ENCODE assay signal across 19 cellular contexts in the genomic region with DNA sequence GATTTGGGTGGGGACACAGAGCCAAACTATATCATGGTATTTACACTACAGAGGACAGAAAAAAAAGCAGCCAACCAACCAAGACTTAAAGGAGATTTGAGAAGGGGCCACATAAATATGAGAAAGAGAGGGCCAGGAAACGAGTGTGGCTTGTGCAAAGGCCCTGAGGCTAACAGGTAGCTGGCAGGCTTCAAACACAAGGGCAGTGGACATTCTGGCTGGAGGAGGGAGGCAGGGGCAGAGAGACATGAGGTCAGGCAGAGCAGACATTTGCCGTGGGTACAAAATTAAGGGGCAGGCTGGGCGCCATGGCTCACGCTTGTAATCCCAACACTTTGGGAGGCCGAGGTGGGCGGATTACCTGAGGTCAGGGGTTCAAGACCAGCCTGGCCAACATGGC.
A peak's percentile ranks its signal among the peaks of the same experiment; 100 is the strongest.
DNase-seq lines count a peak whose midpoint lies in the region; ATAC-seq and TF ChIP-seq lines count a peak whose summit lies in the region.
"Had no signal": no experiment of that assay in that cellular context is flagged by ENCODE, and none has a peak within 500 bp of the region (broad histone marks: within the 10 kb centered on the region; RNA-seq: fewer than 3 reads in every experiment).

No MANE protein-coding gene starts in this region.

- TF ChIP-seq POLR2A in GM18505 (IDR thresholded peaks at IDR 0.05; ENCODE audit: borderline replicate concordance, extremely low read depth, insufficient read depth, insufficient read length): no peak

- no peaks in the 10 kb centered on the region for H3K27me3 Mint-ChIP-seq in T-helper 1 cell treated with Interleukin-12 subunit alpha and Interleukin-12 subunit beta and Interleukin-4 antibody, amounts not matched to agents 30 μg/mL and 1 μg/mL, for 36 hours (ENCODE audit: low read depth)
- no peaks in the 10 kb centered on the region for H3K27me3 Mint-ChIP-seq in CD4-positive, alpha-beta T cell
- no peaks in the 10 kb centered on the region for H3K27me3 Mint-ChIP-seq in activated CD8-positive, alpha-beta T cell treated with anti-CD3 and anti-CD28 coated beads for 36 hours
- H3K27me3 Mint-ChIP-seq in naive B cell: no peaks in the 10 kb centered on the region

- intact Hi-C loops in CD4-positive, alpha-beta T cell (cut with DNase I, micrococcal nuclease): loop anchor here in 1 of 2 experiments (1.0 to 5.0 kb wide), 5 partner anchors 50 to 275 kb away; no protein-coding TSS in a partner anchor
- intact Hi-C loops in activated CD8-positive, alpha-beta T cell treated with anti-CD3 and anti-CD28 coated beads for 36 hours (cut with micrococcal nuclease): loop anchor here (5.0 to 10.0 kb wide), 3 partner anchors 130 to 275 kb away; no protein-coding TSS in a partner anchor

- TF ChIP-seq CTCF in CD4-positive, alpha-beta T cell (IDR thresholded peaks at IDR 0.05): no peak
- TF ChIP-seq CTCF in activated CD8-positive, alpha-beta T cell treated with anti-CD3 and anti-CD28 coated beads for 36 hours (IDR thresholded peaks at IDR 0.05): no peak

- H3K27ac Mint-ChIP-seq in T-helper 1 cell treated with Interleukin-12 subunit alpha and Interleukin-12 subunit beta and Interleukin-4 antibody, amounts not matched to agents 30 μg/mL and 1 μg/mL, for 36 hours: peak overlapping the region; percentile 78
- H3K27ac Mint-ChIP-seq in CD4-positive, alpha-beta T cell: peak overlapping the region; percentile 95
- H3K27ac Mint-ChIP-seq in activated CD8-positive, alpha-beta T cell treated with anti-CD3 and anti-CD28 coated beads for 36 hours: peak overlapping the region; percentile 85
- peak overlapping the region; percentile 41 to 99 (median 83) for H3K27ac Mint-ChIP-seq in naive B cell

- no peak overlapping the region for H3K27ac ChIP-seq in CD4-positive, alpha-beta T cell (ENCODE audit: low read depth, low read length)
- H3K27ac ChIP-seq: 22Rv1, coronary artery, GM23248, right lobe of liver had no signal

- CTCF ChIA-PET in CD4-positive, alpha-beta T cell (lab: Charles Lee): no interaction called here
- CTCF ChIA-PET in activated CD8-positive, alpha-beta T cell treated with anti-CD3 and anti-CD28 coated beads for 36 hours (lab: Charles Lee): interaction anchor here (1.0 kb wide), 1 partner anchor 318 kb away, joined by 3 read pairs; no protein-coding TSS in a partner anchor

- POLR2A ChIA-PET in CD4-positive, alpha-beta T cell (lab: Charles Lee): interaction anchor here (1.0 to 3.3 kb wide), 9 partner anchors 17 to 318 kb away, joined by 3 to 22 read pairs (median 10); a partner anchor contains a TSS
- POLR2A ChIA-PET in activated CD8-positive, alpha-beta T cell treated with anti-CD3 and anti-CD28 coated beads for 36 hours (lab: Charles Lee): interaction anchor here (2.1 to 2.4 kb wide), 4 partner anchors 13 to 276 kb away, joined by 9 to 12 read pairs (median 10); no protein-coding TSS in a partner anchor

- no peaks in the 10 kb centered on the region for H3K27me3 ChIP-seq in CD4-positive, alpha-beta T cell (ENCODE audit: control insufficient read depth, insufficient read depth, low read length)
- H3K27me3 ChIP-seq: heart right ventricle, right lobe of liver, transverse colon had no signal

- H3K4me3 Mint-ChIP-seq in T-helper 1 cell treated with Interleukin-12 subunit alpha and Interleukin-12 subunit beta and Interleukin-4 antibody, amounts not matched to agents 30 μg/mL and 1 μg/mL, for 36 hours: peak overlapping the region; percentile 61
- peak overlapping the region; percentile 66 for H3K4me3 Mint-ChIP-seq in CD4-positive, alpha-beta T cell
- peak overlapping the region; percentile 63 for H3K4me3 Mint-ChIP-seq in activated CD8-positive, alpha-beta T cell treated with anti-CD3 and anti-CD28 coated beads for 36 hours
- peak overlapping the region in 6 of 8 donors; percentile 44 to 91 (median 64) for H3K4me3 Mint-ChIP-seq in naive B cell
- H3K4me3 Mint-ChIP-seq: brain had no signal

- no peaks in the 10 kb centered on the region for H3K9me3 ChIP-seq in CD4-positive, alpha-beta T cell (ENCODE audit: control insufficient read depth, low read length)
- H3K9me3 ChIP-seq: heart right ventricle, right lobe of liver, transverse colon had no signal

- no peak for DNase-seq in T-helper 1 cell
- DNase-seq in CD4-positive, alpha-beta T cell: no peak
- DNase-seq in activated CD8-positive, alpha-beta T cell treated with anti-CD3 and anti-CD28 coated beads for 36 hours: no peak
- DNase-seq in naive B cell: no peak
- DNase-seq in AG08395 (ENCODE audit: low spot score): no peak
- DNase-seq: GDM1, GM23248, heart right ventricle, NCI-H1105 treated with DMSO at 0.1 percent for 48 hours, NCI-H526, right lobe of liver, SW 1271, transverse colon had no signal

- H3K9me3 Mint-ChIP-seq in T-helper 1 cell treated with Interleukin-12 subunit alpha and Interleukin-12 subunit beta and Interleukin-4 antibody, amounts not matched to agents 30 μg/mL and 1 μg/mL, for 36 hours: peaks cover 5% of the 10 kb centered on the region
- no peaks in the 10 kb centered on the region for H3K9me3 Mint-ChIP-seq in CD4-positive, alpha-beta T cell
- H3K9me3 Mint-ChIP-seq in activated CD8-positive, alpha-beta T cell treated with anti-CD3 and anti-CD28 coated beads for 36 hours: peaks cover 9% of the 10 kb centered on the region
- H3K9me3 Mint-ChIP-seq in naive B cell: peaks cover 0 to 4% (median 0%) of the 10 kb centered on the region in 7 donors

- peaks cover 44% of the 10 kb centered on the region for H3K4me1 Mint-ChIP-seq in T-helper 1 cell treated with Interleukin-12 subunit alpha and Interleukin-12 subunit beta and Interleukin-4 antibody, amounts not matched to agents 30 μg/mL and 1 μg/mL, for 36 hours (ENCODE audit: low read depth)
- peaks cover 54% of the 10 kb centered on the region for H3K4me1 Mint-ChIP-seq in CD4-positive, alpha-beta T cell (ENCODE audit: low read depth)
- H3K4me1 Mint-ChIP-seq in activated CD8-positive, alpha-beta T cell treated with anti-CD3 and anti-CD28 coated beads for 36 hours (ENCODE audit: low read depth): peaks cover 52% of the 10 kb centered on the region
- peaks cover 30 to 55% (median 32%) of the 10 kb centered on the region in 3 donors for H3K4me1 Mint-ChIP-seq in naive B cell

- H3K36me3 Mint-ChIP-seq in T-helper 1 cell treated with Interleukin-12 subunit alpha and Interleukin-12 subunit beta and Interleukin-4 antibody, amounts not matched to agents 30 μg/mL and 1 μg/mL, for 36 hours (ENCODE audit: low read depth): peaks cover 14% of the 10 kb centered on the region
- H3K36me3 Mint-ChIP-seq in CD4-positive, alpha-beta T cell (ENCODE audit: low read depth): no peaks in the 10 kb centered on the region
- H3K36me3 Mint-ChIP-seq in activated CD8-positive, alpha-beta T cell treated with anti-CD3 and anti-CD28 coated beads for 36 hours (ENCODE audit: low read depth): peaks cover 8% of the 10 kb centered on the region
- no peaks in the 10 kb centered on the region for H3K36me3 Mint-ChIP-seq in naive B cell
- H3K36me3 Mint-ChIP-seq: brain had no signal

- no peak for ATAC-seq in CD4-positive, alpha-beta T cell (ENCODE audit: poor library complexity)
- no peak for ATAC-seq in activated CD8-positive, alpha-beta T cell treated with anti-CD3 and anti-CD28 coated beads for 36 hours
- ATAC-seq in naive B cell (ENCODE audit: low read depth in 2 of 2): no peak
- no peak for ATAC-seq in GM18505 (IDR thresholded peaks at IDR 0.05; ENCODE audit: unreplicated experiment)
- no peak for ATAC-seq in HG02571 (IDR thresholded peaks at IDR 0.05; ENCODE audit: unreplicated experiment)
